10 cellular contexts compared by ENCODE assay signal in genomic region chr20:35662541-35662940, GRCh38. TPM values are rescaled to one million over a fixed set of nuclear protein-coding genes. Genes with fewer than 3 reads are reported as not detected.
DNase-seq lines count a peak whose midpoint lies in the region; ATAC-seq, FAIRE-seq and TF ChIP-seq lines count a peak whose summit lies in the region.
"Had no signal": no experiment of that assay in that cellular context is flagged by ENCODE, and none has a peak within 500 bp of the region (broad histone marks: within the 10 kb centered on the region; RNA-seq: fewer than 3 reads in every experiment).

No MANE protein-coding gene starts in this region.

- H2BK15ac ChIP-seq in mesendoderm (replicated peaks; ENCODE audit: low read depth): no peak overlapping the region

- ATAC-seq in A549: no peak
- ATAC-seq in mucosa of descending colon: no peak
- no peak for ATAC-seq in GM18511 (IDR thresholded peaks at IDR 0.05; ENCODE audit: unreplicated experiment)

- CTCF ChIA-PET in A549 (lab: Yijun Ruan, JAX): interaction anchor here (0.6 kb wide), 1 partner anchor 143 kb away, joined by 3 read pairs; no protein-coding TSS in a partner anchor

- H3K79me2 ChIP-seq in mesendoderm (ENCODE audit: control insufficient read depth, insufficient read depth, low read length): peaks cover 65% of the 10 kb centered on the region

- no peak overlapping the region for H4K5ac ChIP-seq in mesendoderm (ENCODE audit: low read length)

- no peak for FAIRE-seq in A549 (lab: Jason Lieb, UNC)

- H3K36me3 ChIP-seq in mesendoderm (ENCODE audit: control insufficient read depth, insufficient read depth, low read length): no peaks in the 10 kb centered on the region
- no peaks in the 10 kb centered on the region for H3K36me3 ChIP-seq in mucosa of descending colon (ENCODE audit: low read depth)

- no peak overlapping the region for H3K18ac ChIP-seq in mesendoderm (ENCODE audit: low read length)

- no peaks in the 10 kb centered on the region for H3K27me3 ChIP-seq in mesendoderm (ENCODE audit: insufficient read depth, low read length, poor library complexity)

- H3K9me3 ChIP-seq in A549 (no peaks in the 10 kb centered on the region), mucosa of descending colon (no peaks in the 10 kb centered on the region)

- H3K4me1 ChIP-seq in A549: peaks cover 31% of the 10 kb centered on the region
- no peaks in the 10 kb centered on the region for H3K4me1 ChIP-seq in mesendoderm (ENCODE audit: control insufficient read depth, low read depth, low read length)
- H3K4me1 ChIP-seq in mucosa of descending colon (ENCODE audit: low read depth): peaks cover 30% of the 10 kb centered on the region

- H3K23ac ChIP-seq in mesendoderm (ENCODE audit: low read length): no peak overlapping the region

- H3K27ac ChIP-seq in A549: no peak overlapping the region
- H3K27ac ChIP-seq in mesendoderm (ENCODE audit: low read depth, low read length): no peak overlapping the region

- 33% methylated on average over 2 of the region's 2 CpGs for WGBS in A549 (ENCODE audit: missing lambda C conversion rate)
- WGBS in mesendoderm (ENCODE audit: extremely low coverage, insufficient coverage, low lambda C conversion rate): no CpG with 5 or more reads among the region's 2 CpGs

- in situ Hi-C loops in astrocyte of the cerebellum (cut with HindIII; ENCODE audit: low sequenced_read_pairs): no loop called here

- H3K4me3 ChIP-seq in A549: peak overlapping the region; percentile 91
- H3K4me3 ChIP-seq in HFF-Myc (replicated peaks; ENCODE audit: low read depth, low read length): peak overlapping the region; percentile 99
- peak overlapping the region; percentile 91 for H3K4me3 ChIP-seq in astrocyte of the cerebellum (ENCODE audit: low read depth, low read length)
- no peak overlapping the region for H3K4me3 ChIP-seq in mesendoderm (ENCODE audit: low read length)
- H3K4me3 ChIP-seq in mucosa of descending colon: no peak overlapping the region

- no peak for TF ChIP-seq POLR2A in A549 (IDR thresholded peaks at IDR 0.05; ENCODE audit: low read length)

- no peak overlapping the region for H3K4ac ChIP-seq in mesendoderm (ENCODE audit: low read depth, low read length)

- no peaks in the 10 kb centered on the region for H3K79me1 ChIP-seq in mesendoderm (ENCODE audit: low read length)

- H2AK5ac ChIP-seq in mesendoderm (ENCODE audit: low read length): no peak overlapping the region

- no peak for TF ChIP-seq RAD21 in A549 (conservative IDR thresholded peaks at IDR 0.05 in 1 of 2, IDR thresholded peaks at IDR 0.05 in 1 of 2)

- H3K56ac ChIP-seq in mesendoderm (ENCODE audit: low read length): no peak overlapping the region

- TF ChIP-seq EP300 in A549 (IDR thresholded peaks at IDR 0.05): no peak

- DNase-seq in A549 (ENCODE audit: low read depth in 1 of 2, low spot score in 1 of 2) (no peak), HFF-Myc (ENCODE audit: extremely low read depth, low read depth) (no peak), astrocyte of the cerebellum (ENCODE audit: low read depth) (no peak), mesendoderm (no peak), NCI-H2081 (lab: John Stamatoyannopoulos, UW) (no peak), mucosa of descending colon (no peak), hippocampal formation (lab: John Stamatoyannopoulos, UW) (no peak)
- DNase-seq: GDM1; stimulated activated CD4-positive, alpha-beta T cell treated with anti-CD3 and anti-CD28 coated beads, Interleukin-4, amount 100 ng/mL, for 1 hour had no signal

- H4K8ac ChIP-seq in mesendoderm (ENCODE audit: low read depth, low read length): no peak overlapping the region

- POLR2A ChIA-PET in A549 (lab: Yijun Ruan, JAX): interaction anchor here (1.9 kb wide), 1 partner anchor 14 kb away, joined by 7 read pairs; no protein-coding TSS in a partner anchor

- peak overlapping the region; percentile 97 for H3K4me2 ChIP-seq in A549
- peak overlapping the region; percentile 47 for H3K4me2 ChIP-seq in mesendoderm (ENCODE audit: low read length)

- H2BK5ac ChIP-seq in mesendoderm (ENCODE audit: low read length): no peak overlapping the region

- intact Hi-C loops in mucosa of descending colon (cut with DNase I, micrococcal nuclease): no loop called here

- no peak for TF ChIP-seq CTCF in A549 (IDR thresholded peaks at IDR 0.05)
- no peak for TF ChIP-seq CTCF in HFF-Myc (IDR thresholded peaks at IDR 0.05; ENCODE audit: low read depth, low read length, missing control alignments)
- no peak for TF ChIP-seq CTCF in astrocyte of the cerebellum (IDR thresholded peaks at IDR 0.05; ENCODE audit: low read depth, low read length, missing control alignments)
- TF ChIP-seq CTCF in mucosa of descending colon (IDR thresholded peaks at IDR 0.05): no peak

- H2BK120ac ChIP-seq in mesendoderm (ENCODE audit: low read depth, low read length): no peak overlapping the region

- peak overlapping the region; percentile 7 for H3K9ac ChIP-seq in mesendoderm (ENCODE audit: low read length)

TF ChIP-seq in A549, 52 proteins besides CTCF, POLR2A, EP300 and RAD21:
- TF ChIP-seq TFCP2L1 (CRISPR knock-in tag; IDR thresholded peaks at IDR 0.05): no peak
- no peak for TF ChIP-seq HOXA7 (CRISPR knock-in tag; IDR thresholded peaks at IDR 0.05)
- TF ChIP-seq ZNF302 (CRISPR knock-in tag; IDR thresholded peaks at IDR 0.05): no peak
- TF ChIP-seq, protein P1, sequence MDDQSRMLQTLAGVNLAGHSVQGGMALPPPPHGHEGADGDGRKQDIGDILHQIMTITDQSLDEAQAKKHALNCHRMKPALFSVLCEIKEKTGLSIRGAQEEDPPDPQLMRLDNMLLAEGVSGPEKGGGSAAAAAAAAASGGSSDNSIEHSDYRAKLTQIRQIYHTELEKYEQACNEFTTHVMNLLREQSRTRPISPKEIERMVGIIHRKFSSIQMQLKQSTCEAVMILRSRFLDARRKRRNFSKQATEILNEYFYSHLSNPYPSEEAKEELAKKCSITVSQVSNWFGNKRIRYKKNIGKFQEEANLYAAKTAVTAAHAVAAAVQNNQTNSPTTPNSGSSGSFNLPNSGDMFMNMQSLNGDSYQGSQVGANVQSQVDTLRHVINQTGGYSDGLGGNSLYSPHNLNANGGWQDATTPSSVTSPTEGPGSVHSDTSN (IDR thresholded peaks at IDR 0.05): no peak
- no peak for TF ChIP-seq MAZ (IDR thresholded peaks at IDR 0.05; ENCODE audit: borderline replicate concordance, low read depth, low read length)
- TF ChIP-seq CBX2 (IDR thresholded peaks at IDR 0.05; ENCODE audit: borderline replicate concordance, low read depth): no peak
- no peak for TF ChIP-seq EHF (CRISPR knock-in tag; IDR thresholded peaks at IDR 0.05)
- no peak for TF ChIP-seq KDM5A (IDR thresholded peaks at IDR 0.05)
- TF ChIP-seq, protein P2, sequence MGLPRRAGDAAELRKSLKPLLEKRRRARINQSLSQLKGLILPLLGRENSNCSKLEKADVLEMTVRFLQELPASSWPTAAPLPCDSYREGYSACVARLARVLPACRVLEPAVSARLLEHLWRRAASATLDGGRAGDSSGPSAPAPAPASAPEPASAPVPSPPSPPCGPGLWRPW (IDR thresholded peaks at IDR 0.05): no peak

RNA-seq across cellular contexts. Expression of gene CPNE1, which starts 2.2 kb away (rescaled TPM):
- polyA plus RNA-seq in A549 (2011; rRNA removed) (180 and 199 TPM in 2 replicates), A549 (2017; fragmentation: RNase III; extraction: RNeasy Plus Mini Kit Qiagen cat#74134 plus additional on column Dnase treatment) (210 to 244 TPM (median 239 TPM) in 3 replicates)
- polyA plus RNA-seq in A549 (2012; cell fraction: cytosol; rRNA removed): 293 and 348 TPM in 2 replicates
- 558 and 578 TPM in 2 replicates for polyA plus RNA-seq in A549 (2012; cell fraction: nucleus; rRNA removed)
- polyA minus RNA-seq in A549 (2011; rRNA and poly(A)+ RNA removed): 200 and 245 TPM in 2 replicates
- 85.8 TPM for polyA plus RNA-seq in mesendoderm (2013, experiment 1 of 2)
- 78.6 TPM for polyA plus RNA-seq in mesendoderm (2013, experiment 2 of 2)
- 100 to 1,000 TPM; 117 to 188 (median 128) TPM for total RNA-seq in mucosa of descending colon

RNA-seq across cellular contexts. Expression of gene RBM12, which starts 2.2 kb away (rescaled TPM):
- polyA plus RNA-seq in A549 (2011; rRNA removed) (92.9 and 119 TPM in 2 replicates), A549 (2017; fragmentation: RNase III; extraction: RNeasy Plus Mini Kit Qiagen cat#74134 plus additional on column Dnase treatment) (49.0 to 50.9 TPM (median 49.9 TPM) in 3 replicates)
- 41.1 and 47.6 TPM in 2 replicates for polyA plus RNA-seq in A549 (2012; cell fraction: cytosol; rRNA removed)
- polyA plus RNA-seq in A549 (2012; cell fraction: nucleus; rRNA removed): 84.2 and 93.7 TPM in 2 replicates
- 174 and 209 TPM in 2 replicates for polyA minus RNA-seq in A549 (2011; rRNA and poly(A)+ RNA removed)
- polyA plus RNA-seq in mesendoderm (2013, experiment 1 of 2): 171 TPM
- polyA plus RNA-seq in mesendoderm (2013, experiment 2 of 2): 168 TPM
- total RNA-seq in mucosa of descending colon: 10 to 100 TPM; 68.3 to 72.5 (median 70.6) TPM

RNA-seq across cellular contexts. Expression of gene NFS1, which starts 36.6 kb away (rescaled TPM):
- polyA plus RNA-seq in A549 (2011; rRNA removed) (50.5 and 72.0 TPM in 2 replicates), A549 (2017; fragmentation: RNase III; extraction: RNeasy Plus Mini Kit Qiagen cat#74134 plus additional on column Dnase treatment) (39.2 to 44.0 TPM (median 39.5 TPM) in 3 replicates)
- polyA plus RNA-seq in A549 (2012; cell fraction: cytosol; rRNA removed): 69.8 and 103 TPM in 2 replicates
- 47.8 and 55.9 TPM in 2 replicates for polyA plus RNA-seq in A549 (2012; cell fraction: nucleus; rRNA removed)
- polyA minus RNA-seq in A549 (2011; rRNA and poly(A)+ RNA removed): 29.8 and 35.3 TPM in 2 replicates
- polyA plus RNA-seq in mesendoderm (2013, experiment 1 of 2): 10.9 TPM
- polyA plus RNA-seq in mesendoderm (2013, experiment 2 of 2): 10.8 TPM
- 10 to 100 TPM; 31.2 to 42.8 (median 32.1) TPM for total RNA-seq in mucosa of descending colon

RNA-seq across cellular contexts. Expression of gene ROMO1, which starts 36.7 kb away (rescaled TPM):
- polyA plus RNA-seq in A549 (2011; rRNA removed): 201 and 204 TPM in 2 replicates
- 974 and 1,231 TPM in 2 replicates for polyA plus RNA-seq in A549 (2012; cell fraction: cytosol; rRNA removed)
- polyA plus RNA-seq in A549 (2012; cell fraction: nucleus; rRNA removed): 655 and 1,009 TPM in 2 replicates
- 365 to 430 TPM (median 425 TPM) in 3 replicates for polyA plus RNA-seq in A549 (2017; fragmentation: RNase III; extraction: RNeasy Plus Mini Kit Qiagen cat#74134 plus additional on column Dnase treatment)
- polyA minus RNA-seq in A549 (2011; rRNA and poly(A)+ RNA removed): 20.8 and 23.3 TPM in 2 replicates
- polyA plus RNA-seq in mesendoderm (2013, experiment 1 of 2): 511 TPM
- polyA plus RNA-seq in mesendoderm (2013, experiment 2 of 2): 508 TPM
- 100 to 1,000 TPM; 112 to 147 (median 137) TPM for total RNA-seq in mucosa of descending colon

RNA-seq across cellular contexts. Expression of gene SPAG4, which starts 46.9 kb away (rescaled TPM):
- 5.0 and 7.9 TPM in 2 replicates for polyA plus RNA-seq in A549 (2011; rRNA removed)
- polyA plus RNA-seq in A549 (2012; cell fraction: cytosol; rRNA removed): 4.4 TPM in 2 replicates
- polyA plus RNA-seq in A549 (2012; cell fraction: nucleus; rRNA removed): 13.1 and 16.5 TPM in 2 replicates
- polyA plus RNA-seq in A549 (2017; fragmentation: RNase III; extraction: RNeasy Plus Mini Kit Qiagen cat#74134 plus additional on column Dnase treatment): 2.6 to 4.6 TPM (median 4.4 TPM) in 3 replicates
- polyA minus RNA-seq in A549 (2011; rRNA and poly(A)+ RNA removed): 3.2 and 7.2 TPM in 2 replicates
- polyA plus RNA-seq in mesendoderm (2013, experiment 1 of 2): 1.5 TPM
- polyA plus RNA-seq in mesendoderm (2013, experiment 2 of 2): 1.2 TPM
- 1 to 10 TPM; 3.5 to 5.9 (median 4.1) TPM for total RNA-seq in mucosa of descending colon

Comparison
In these comparisons a context has a peak if more than half of its experiments do, and no peak if none do; other contexts are left out.
1. H3K4me3 ChIP-seq: peak in A549 (single experiment), HFF-Myc (single experiment) and astrocyte of the cerebellum (single experiment); none in mesendoderm (single experiment) and mucosa of descending colon (single experiment).